Comparison of ENCODE assay signal across 35 cellular contexts in genomic region chr15:49538520-49538919, GRCh38.
DNase-seq lines count a peak whose midpoint lies in the region; ATAC-seq, FAIRE-seq and TF ChIP-seq lines count a peak whose summit lies in the region.
"Had no signal": no experiment of that assay in that cellular context is flagged by ENCODE, and none has a peak within 500 bp of the region (broad histone marks: within the 10 kb centered on the region; RNA-seq: fewer than 3 reads in every experiment).

No MANE protein-coding gene starts in this region.

- TF ChIP-seq RAD21 in HepG2 (CRISPR knock-in tag; IDR thresholded peaks at IDR 0.05) (no peak), K562 (CRISPR knock-in tag; conservative IDR thresholded peaks at IDR 0.05 in 1 of 2, IDR thresholded peaks at IDR 0.05 in 1 of 2) (no peak)

- H3K27ac ChIP-seq in HepG2 (ENCODE audit: extremely low read length, insufficient read depth, low read length) = no peak overlapping the region
- no peak overlapping the region for H3K27ac ChIP-seq in right lobe of liver
- H3K27ac ChIP-seq in HEK293 (ENCODE audit: extremely low read depth, low read depth, low read length) = no peak overlapping the region
- no peak overlapping the region for H3K27ac ChIP-seq in K562 (ENCODE audit: extremely low read depth, low read depth, low read length)
- H3K27ac ChIP-seq: 22Rv1; A549; BLaER1; BLaER1 treated with 17β-estradiol and CSF1 and Interleukin-3, amounts not matched to agents 10 nM and 100 nM; C4-2B had no signal

- H2AFZ ChIP-seq in HepG2 (ENCODE audit: low read length) (no peak overlapping the region), K562 (ENCODE audit: low read depth, low read length) (no peak overlapping the region)

- ATAC-seq in HepG2 = no peak
- ATAC-seq in right lobe of liver = no peak
- ATAC-seq in K562 = no peak
- ATAC-seq: A549; CD8-positive, alpha-beta T cell had no signal

- DNase-seq in HepG2 (ENCODE audit: low spot score) = no peak
- DNase-seq in right lobe of liver = no peak
- peak; percentile 11 for DNase-seq in KBM-7
- no peak for DNase-seq in K562 (ENCODE audit: extremely low read depth in 1 of 4, low spot score in 3 of 4)
- DNase-seq in NCI-H82 treated with DMSO at 0.1 percent for 48 hours (lab: John Stamatoyannopoulos, UW; ENCODE audit: unreplicated experiment) = no peak
- DNase-seq in stimulated activated CD4-positive, alpha-beta T cell treated with anti-CD3 and anti-CD28 coated beads, Interleukin-1b, Interleukin-23, amount 100 ng/mL, for 48 hours = no peak
- DNase-seq in OCI-M2 (lab: John Stamatoyannopoulos, UW; ENCODE audit: unreplicated experiment) = no peak
- DNase-seq: 8988T; ACHN; AML-193; BE2C; C1 segment of cervical spinal cord; Caco-2; Calu3; CD4-positive, alpha-beta memory T cell; CD4-positive, alpha-beta T cell; CD4-positive, CD25-positive, alpha-beta regulatory T cell; CD8-positive, alpha-beta memory T cell; CD8-positive, alpha-beta T cell; COR-L47; DMS 273 treated with DMSO at 0.1 percent for 48 hours; DMS153; DMS53; DMS79; DMS79 treated with DMSO at 0.1 percent for 48 hours; DND-41; EL had no signal

- FAIRE-seq in HepG2 (lab: Jason Lieb, UNC) (no peak), K562 (lab: Jason Lieb, UNC) (no peak)
- FAIRE-seq: A204.1, A549, D721Med had no signal

- in situ Hi-C loops in HepG2 (cut with HindIII; ENCODE audit: extremely low pct_ligation_motif_present, low pct_unique_long_range_greater_than_20kb) = no loop called here
- in situ Hi-C loops in KBM-7 (cut with MboI; ENCODE audit: low pct_unique_long_range_greater_than_20kb, low sequenced_read_pairs) = no loop called here
- in situ Hi-C loops in K562 (cut with MboI) = no loop called here

- CTCF ChIA-PET in HepG2 (lab: Yijun Ruan, JAX; ENCODE audit: low intra/inter-chr PET ratio, low total read pairs) (no interaction called here), HEK293 (lab: Yijun Ruan, JAX) (no interaction called here), K562 (lab: Yijun Ruan, JAX; ENCODE audit: low intra/inter-chr PET ratio) (no interaction called here)

- H3K9me1 ChIP-seq in K562 (ENCODE audit: control insufficient read depth, insufficient read depth, low read length) = no peaks in the 10 kb centered on the region

- no peak overlapping the region for H3K4me3 ChIP-seq in HepG2 (replicated peaks in 1 of 3; ENCODE audit: insufficient read depth in 1 of 3, low read depth in 2 of 3, low read length in 3 of 3)
- H3K4me3 ChIP-seq in right lobe of liver = no peak overlapping the region
- no peak overlapping the region for H3K4me3 ChIP-seq in HEK293 (ENCODE audit: low read depth, low read length)
- H3K4me3 ChIP-seq in K562 = no peak overlapping the region
- H3K4me3 ChIP-seq: A549; BLaER1; BLaER1 treated with 17β-estradiol and CSF1 and Interleukin-3, amounts not matched to agents 10 nM and 100 nM had no signal

- H4K20me1 ChIP-seq in HepG2 (ENCODE audit: insufficient read depth, low read length) = no peaks in the 10 kb centered on the region
- H4K20me1 ChIP-seq in K562 (replicated peaks; ENCODE audit: control insufficient read depth, insufficient read depth, low read length) = no peaks in the 10 kb centered on the region
- H4K20me1 ChIP-seq: BLaER1; BLaER1 treated with 17β-estradiol and CSF1 and Interleukin-3, amounts not matched to agents 10 nM and 100 nM had no signal

- no peaks in the 10 kb centered on the region for H3K79me2 ChIP-seq in HepG2 (ENCODE audit: insufficient read depth, low read length)
- no peaks in the 10 kb centered on the region for H3K79me2 ChIP-seq in K562 (ENCODE audit: control insufficient read depth, insufficient read depth, low read length)

- no peak for TF ChIP-seq EP300 in HepG2 (IDR thresholded peaks at IDR 0.05; ENCODE audit: low read depth in 2 of 2, low read length in 2 of 2)
- TF ChIP-seq EP300 in HepG2 (CRISPR knock-in tag; IDR thresholded peaks at IDR 0.05; ENCODE audit: borderline replicate concordance) = no peak
- no peak for TF ChIP-seq EP300 in K562 (IDR thresholded peaks at IDR 0.05; ENCODE audit: low read length)

- intact Hi-C loops in HepG2 (cut with micrococcal nuclease; ENCODE audit: unreplicated experiment) = no loop called here
- intact Hi-C loops in right lobe of liver (cut with DNase I) = no loop called here
- intact Hi-C loops in K562 (cut with micrococcal nuclease) = no loop called here

- H3K27me3 ChIP-seq in HepG2 (ENCODE audit: control insufficient read depth in 1 of 2, insufficient read depth in 2 of 2, low read length in 2 of 2) (no peaks in the 10 kb centered on the region), right lobe of liver (no peaks in the 10 kb centered on the region), K562 (ENCODE audit: control insufficient read depth in 2 of 2, insufficient read depth in 2 of 2, low read length in 2 of 2) (no peaks in the 10 kb centered on the region)
- H3K27me3 ChIP-seq: BE2C; BLaER1; BLaER1 treated with 17β-estradiol and CSF1 and Interleukin-3, amounts not matched to agents 10 nM and 100 nM had no signal

- H3K4me2 ChIP-seq in HepG2 (ENCODE audit: low read depth, low read length) (no peak overlapping the region), K562 (ENCODE audit: insufficient read depth, low read length) (no peak overlapping the region)
- H3K4me2 ChIP-seq: A549; BLaER1; BLaER1 treated with 17β-estradiol and CSF1 and Interleukin-3, amounts not matched to agents 10 nM and 100 nM had no signal

- H3K36me3 ChIP-seq in HepG2 (replicated peaks in 1 of 2; ENCODE audit: control insufficient read depth in 1 of 2, insufficient read depth in 2 of 2, low read length in 2 of 2) (no peaks in the 10 kb centered on the region), right lobe of liver (no peaks in the 10 kb centered on the region), HEK293 (ENCODE audit: control insufficient read depth in 2 of 2, insufficient read depth in 1 of 2, low read length in 2 of 2) (no peaks in the 10 kb centered on the region), K562 (ENCODE audit: control insufficient read depth, insufficient read depth, low read length) (no peaks in the 10 kb centered on the region)
- H3K36me3 ChIP-seq: BE2C; BLaER1; BLaER1 treated with 17β-estradiol and CSF1 and Interleukin-3, amounts not matched to agents 10 nM and 100 nM had no signal

- BruUV-seq in HepG2 (replicated peaks; lab: Mats Ljungman, UMichigan) (no TSS peak), K562 (replicated peaks; lab: Mats Ljungman, UMichigan) (no TSS peak)

- POLR2A ChIA-PET in HepG2 (lab: Yijun Ruan, JAX) (no interaction called here), HEK293 (lab: Yijun Ruan, JAX) (no interaction called here), K562 (lab: Yijun Ruan, JAX) (interaction anchor here (0.6 kb wide), 1 partner anchor 1060 kb away, joined by 3 read pairs; no protein-coding TSS in a partner anchor)

- TF ChIP-seq CTCF in HepG2 (CRISPR knock-in tag; IDR thresholded peaks at IDR 0.05) (no peak), right lobe of liver (IDR thresholded peaks at IDR 0.05) (no peak), HEK293 (tag by site-specific recombination; IDR thresholded peaks at IDR 0.05) (no peak), K562 (IDR thresholded peaks at IDR 0.05 in 2 of 3, conservative IDR thresholded peaks at IDR 0.05 in 1 of 3; ENCODE audit: insufficient read depth in 2 of 3, low read depth in 1 of 3, low read length in 3 of 3) (no peak)

- H3K4me1 ChIP-seq in HepG2 (ENCODE audit: insufficient read depth, low read length) = no peaks in the 10 kb centered on the region
- H3K4me1 ChIP-seq in right lobe of liver = no peaks in the 10 kb centered on the region
- H3K4me1 ChIP-seq in HEK293 (ENCODE audit: control insufficient read depth, insufficient read depth, low read length) = no peaks in the 10 kb centered on the region
- H3K4me1 ChIP-seq in K562 (replicated peaks in 1 of 2; ENCODE audit: control insufficient read depth in 2 of 2, insufficient read depth in 2 of 2, low read length in 2 of 2) = no peaks in the 10 kb centered on the region
- H3K4me1 ChIP-seq: A549; BE2C; BLaER1; BLaER1 treated with 17β-estradiol and CSF1 and Interleukin-3, amounts not matched to agents 10 nM and 100 nM; Caco-2 had no signal

- TF ChIP-seq POLR2A in HepG2 (IDR thresholded peaks at IDR 0.05; ENCODE audit: insufficient read depth in 1 of 2, low read depth in 2 of 2, low read length in 2 of 2) = no peak
- no peak for TF ChIP-seq POLR2A in right lobe of liver (IDR thresholded peaks at IDR 0.05)
- TF ChIP-seq POLR2A in K562 (conservative IDR thresholded peaks at IDR 0.05) = no peak

- H3K9ac ChIP-seq in HepG2 (ENCODE audit: insufficient read depth, low read depth, low read length) (no peak overlapping the region), K562 (ENCODE audit: insufficient read depth in 1 of 2, low read depth in 2 of 2, low read length in 2 of 2) (no peak overlapping the region)
- H3K9ac ChIP-seq: BLaER1; BLaER1 treated with 17β-estradiol and CSF1 and Interleukin-3, amounts not matched to agents 10 nM and 100 nM had no signal

- H3K9me3 ChIP-seq in HepG2 (ENCODE audit: low read length) (peaks cover 21% of the 10 kb centered on the region), right lobe of liver (no peaks in the 10 kb centered on the region), HEK293 (ENCODE audit: control insufficient read depth, insufficient read depth, low read depth, low read length) (no peaks in the 10 kb centered on the region), K562 (replicated peaks; ENCODE audit: control insufficient read depth, insufficient read depth, low read depth, low read length) (no peaks in the 10 kb centered on the region; the same call in 1 of the 2 replicates)
- H3K9me3 ChIP-seq: A549, BE2C, Caco-2 had no signal

TF ChIP-seq in HepG2, 621 proteins besides CTCF, POLR2A, EP300 and RAD21 (continues in another document):
- TF ChIP-seq ZNF160 (CRISPR knock-in tag; IDR thresholded peaks at IDR 0.05) = peak; percentile 98

TF ChIP-seq in HEK293, 187 proteins besides CTCF, POLR2A, EP300 and RAD21:
- TF ChIP-seq ZNF626 (tag by site-specific recombination; IDR thresholded peaks at IDR 0.05) (no peak), SETDB1 (IDR thresholded peaks at IDR 0.05; ENCODE audit: insufficient read length, low read length) (peak; percentile 20)
TF ChIP-seq in HEK293: peak in this region for 1.

TF ChIP-seq in K562, 482 proteins besides CTCF, POLR2A, EP300 and RAD21:
- peak; percentile 68; the same call in 1 of the 2 replicates for TF ChIP-seq TRIM28 (IDR thresholded peaks at IDR 0.05)
- TF ChIP-seq NR3C1 (CRISPR knock-in tag; IDR thresholded peaks at IDR 0.05) = no peak
- TF ChIP-seq CBX5 (IDR thresholded peaks at IDR 0.05; ENCODE audit: borderline replicate concordance, low read depth) = 0 out of 2 replicates have a peak, but pooled peaks have one; percentile 39
TF ChIP-seq in K562: peak in this region for 2.

Comparison
In these comparisons a context has a peak if more than half of its experiments do, and no peak if none do; other contexts are left out.
1. Of the 241 proteins assayed by ChIP-seq in both HepG2 and K562: peak only in HepG2: none; only in K562: CBX5; in both: none; in neither: 240.